Comparison of ENCODE assay signal across 11 cellular contexts in the genomic region with DNA sequence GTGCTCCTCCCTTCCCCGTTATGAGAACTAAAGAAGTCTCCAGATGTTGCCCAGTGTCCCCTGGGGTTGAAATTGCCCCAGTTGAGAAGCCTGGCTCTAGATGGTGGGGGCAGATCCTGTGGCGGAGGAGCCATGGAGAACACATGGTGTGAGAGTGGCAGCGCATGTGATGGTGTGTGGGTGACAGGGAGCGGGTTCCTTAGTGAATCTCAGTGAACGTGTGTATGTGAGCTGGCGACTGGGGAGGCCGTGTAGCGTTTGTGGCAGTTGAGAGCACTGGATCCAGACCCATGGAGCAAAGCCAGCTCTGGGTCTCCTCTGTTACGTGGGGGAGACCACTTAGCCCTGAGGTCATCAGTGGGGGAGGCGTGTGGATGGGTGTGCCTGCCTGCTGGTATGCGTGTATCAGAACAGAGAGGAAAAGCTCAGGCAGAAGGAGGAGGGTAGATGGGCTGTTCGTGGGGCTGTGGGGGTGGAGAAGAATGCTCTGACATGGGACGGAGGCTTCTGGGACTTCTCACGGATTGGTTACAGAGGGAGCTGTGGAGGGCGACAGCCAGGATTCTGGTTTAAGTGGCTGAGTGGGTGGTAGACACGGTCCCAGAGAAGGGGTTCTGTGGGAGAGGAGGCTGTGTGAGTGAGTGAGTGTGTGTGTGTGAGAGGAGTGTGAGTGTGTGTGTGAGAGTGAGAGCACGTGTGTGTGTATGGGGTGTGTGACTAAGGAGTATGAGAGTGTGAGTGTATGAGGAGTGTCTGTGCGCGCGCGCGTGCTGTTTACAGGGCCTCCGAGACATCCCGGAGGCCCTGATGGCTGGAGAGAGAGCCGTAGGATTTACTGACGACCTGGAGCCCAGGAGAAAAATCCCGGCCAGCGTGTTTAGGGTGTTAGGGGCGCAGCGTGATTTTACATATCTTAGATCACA.
DNase-seq lines count a peak whose midpoint lies in the region; ATAC-seq, FAIRE-seq and TF ChIP-seq lines count a peak whose summit lies in the region.
"Had no signal": no experiment of that assay in that cellular context is flagged by ENCODE, and none has a peak within 500 bp of the region (broad histone marks: within the 10 kb centered on the region; RNA-seq: fewer than 3 reads in every experiment).

No MANE protein-coding gene starts in this region.

- in situ Hi-C loops in GM23248 (cut with MboI) (no loop called here), K562 (cut with MboI) (no loop called here)

- H3K4me1 ChIP-seq in GM23248 (ENCODE audit: insufficient read depth) (peaks cover 9% of the 10 kb centered on the region), K562 (replicated peaks in 1 of 2; ENCODE audit: control insufficient read depth in 2 of 2, insufficient read depth in 2 of 2, low read length in 2 of 2) (no peaks in the 10 kb centered on the region; a peak in 1 of 5 replicates), skeletal muscle satellite cell (ENCODE audit: control insufficient read depth, insufficient read depth, low read length) (peaks cover 42% of the 10 kb centered on the region)

- DNase-seq in GM23248, result no peak
- peak in 2 of 4 experiments; percentile 16 to 17 for DNase-seq in K562 (ENCODE audit: extremely low read depth in 1 of 4, low spot score in 3 of 4)
- DNase-seq in memory B cell (ENCODE audit: low spot score in 2 of 2), result no peak
- DNase-seq in hepatic stellate cell (ENCODE audit: low spot score), result no peak
- DNase-seq in stimulated activated CD4-positive, alpha-beta T cell treated with anti-CD3 and anti-CD28 coated beads, Interleukin-4, amount 100 ng/mL, for 4 hours, result no peak
- DNase-seq: cortex of kidney, esophagus squamous epithelium, substantia nigra had no signal

- no peak overlapping the region for H2AFZ ChIP-seq in GM23248
- H2AFZ ChIP-seq in K562 (ENCODE audit: low read depth, low read length), result no peak overlapping the region

- H4K20me1 ChIP-seq in GM23248 (ENCODE audit: insufficient read depth) (no peaks in the 10 kb centered on the region), K562 (replicated peaks; ENCODE audit: control insufficient read depth, insufficient read depth, low read length) (peaks cover 22% of the 10 kb centered on the region)

- CTCF ChIA-PET in K562 (lab: Yijun Ruan, JAX; ENCODE audit: low intra/inter-chr PET ratio), result no interaction called here

- TF ChIP-seq RAD21 in K562 (CRISPR knock-in tag; conservative IDR thresholded peaks at IDR 0.05 in 1 of 2, IDR thresholded peaks at IDR 0.05 in 1 of 2), result no peak

- H3K9me2 ChIP-seq in GM23248 (ENCODE audit: insufficient read depth), result no peaks in the 10 kb centered on the region

- BruUV-seq in K562 (replicated peaks; lab: Mats Ljungman, UMichigan), result no TSS peak

- POLR2A ChIA-PET in K562 (lab: Yijun Ruan, JAX), result interaction anchor here (0.7 to 1.0 kb wide), 3 partner anchors 9 to 15 kb away, joined by 3 to 4 read pairs (median 3); no protein-coding TSS in a partner anchor

- H3K4me3 ChIP-seq in GM23248 (no peak overlapping the region), K562 (no peak overlapping the region), skeletal muscle satellite cell (ENCODE audit: low read length) (peak overlapping the region; percentile 13)
- H3K4me3 ChIP-seq: esophagus squamous epithelium had no signal

- H3K4me3 Mint-ChIP-seq in memory B cell, result no peak overlapping the region
- H3K4me3 Mint-ChIP-seq: activated naive CD4-positive, alpha-beta T cell treated with anti-CD3 and anti-CD28 coated beads, Interleukin-2, amount 50 U/mL, for 24 hours had no signal

- no peaks in the 10 kb centered on the region for H3K9me1 ChIP-seq in K562 (ENCODE audit: control insufficient read depth, insufficient read depth, low read length)

- 95% methylated on average over 27 to 30 of the region's 30 CpGs for WGBS in GM23248 (ENCODE audit: low coverage in 1 of 2, low lambda C conversion rate in 2 of 2, missing lambda C conversion rate in 2 of 2), 2 experiments
- WGBS in K562 (ENCODE audit: insufficient coverage, low coverage, missing lambda C conversion rate), result 30% methylated on average over 25 of the region's 30 CpGs

- H3K36me3 ChIP-seq in GM23248 (ENCODE audit: low read depth) (no peaks in the 10 kb centered on the region), K562 (ENCODE audit: control insufficient read depth, insufficient read depth, low read length) (no peaks in the 10 kb centered on the region), skeletal muscle satellite cell (ENCODE audit: insufficient read depth, low read length) (no peaks in the 10 kb centered on the region)

- H3K9me3 ChIP-seq in GM23248 (ENCODE audit: low read depth) (no peaks in the 10 kb centered on the region), K562 (replicated peaks; ENCODE audit: control insufficient read depth, insufficient read depth, low read depth, low read length) (no peaks in the 10 kb centered on the region), skeletal muscle satellite cell (replicated peaks; ENCODE audit: low read length) (no peaks in the 10 kb centered on the region)
- H3K9me3 ChIP-seq: esophagus squamous epithelium had no signal

- no peak overlapping the region for H3K9ac ChIP-seq in GM23248
- peak overlapping the region in 1 of 2 experiments; percentile 71; a peak in 1 of 4 replicates for H3K9ac ChIP-seq in K562 (ENCODE audit: insufficient read depth in 1 of 2, low read depth in 2 of 2, low read length in 2 of 2)
- H3K9ac ChIP-seq in skeletal muscle satellite cell (ENCODE audit: low read depth, low read length), result peak overlapping the region; percentile 58

- TF ChIP-seq CTCF in K562 (IDR thresholded peaks at IDR 0.05 in 2 of 3, conservative IDR thresholded peaks at IDR 0.05 in 1 of 3; ENCODE audit: insufficient read depth in 2 of 3, low read depth in 1 of 3, low read length in 3 of 3), result no peak

- intact Hi-C loops in K562 (cut with micrococcal nuclease), result loop anchor here (10.0 kb wide), 1 partner anchor 76 kb away; no protein-coding TSS in a partner anchor

- no peak for TF ChIP-seq POLR2A in K562 (conservative IDR thresholded peaks at IDR 0.05)

- 0 out of 2 replicates have a peak overlapping the region, but pooled peaks have one; percentile 13 for H3K27ac ChIP-seq in GM23248
- H3K27ac ChIP-seq in K562 (ENCODE audit: extremely low read depth, low read depth, low read length), result no peak overlapping the region
- H3K27ac ChIP-seq: esophagus squamous epithelium had no signal

- H3K79me2 ChIP-seq in GM23248 (ENCODE audit: insufficient read depth) (no peaks in the 10 kb centered on the region), K562 (ENCODE audit: control insufficient read depth, insufficient read depth, low read length) (no peaks in the 10 kb centered on the region)

- no peaks in the 10 kb centered on the region for H3K27me3 ChIP-seq in GM23248 (replicated peaks; ENCODE audit: insufficient read depth)
- peaks cover 0 to 20% of the 10 kb centered on the region in 2 experiments; a peak in 3 of 5 replicates for H3K27me3 ChIP-seq in K562 (ENCODE audit: control insufficient read depth in 2 of 2, insufficient read depth in 2 of 2, low read length in 2 of 2)
- no peaks in the 10 kb centered on the region for H3K27me3 ChIP-seq in skeletal muscle satellite cell (ENCODE audit: control insufficient read depth, insufficient read depth, low read length)
- H3K27me3 ChIP-seq: esophagus squamous epithelium had no signal

- H3K27ac Mint-ChIP-seq in memory B cell, result peak overlapping the region; percentile 22
- H3K27ac Mint-ChIP-seq: activated naive CD4-positive, alpha-beta T cell treated with anti-CD3 and anti-CD28 coated beads, Interleukin-2, amount 50 U/mL, for 24 hours had no signal

- FAIRE-seq in K562 (lab: Jason Lieb, UNC), result no peak

- H3F3A ChIP-seq in GM23248 (ENCODE audit: insufficient read depth), result 0 out of 2 replicates have a peak, but pooled peaks cover 7% of the 10 kb centered on the region

- H3K27me3 Mint-ChIP-seq in memory B cell, result no peaks in the 10 kb centered on the region
- H3K27me3 Mint-ChIP-seq: activated naive CD4-positive, alpha-beta T cell treated with anti-CD3 and anti-CD28 coated beads, Interleukin-2, amount 50 U/mL, for 24 hours had no signal

- ATAC-seq in K562 (no peak), memory B cell (ENCODE audit: low read depth) (no peak), GM19395 (IDR thresholded peaks at IDR 0.05; ENCODE audit: unreplicated experiment) (no peak)

- no peak for TF ChIP-seq EP300 in K562 (IDR thresholded peaks at IDR 0.05; ENCODE audit: low read length)

- peaks cover 27% of the 10 kb centered on the region for H3K36me3 Mint-ChIP-seq in memory B cell

- no peaks in the 10 kb centered on the region for H3K9me3 Mint-ChIP-seq in memory B cell
- H3K9me3 Mint-ChIP-seq: activated naive CD4-positive, alpha-beta T cell treated with anti-CD3 and anti-CD28 coated beads, Interleukin-2, amount 50 U/mL, for 24 hours had no signal

- peaks cover 18% of the 10 kb centered on the region for H3K4me1 Mint-ChIP-seq in memory B cell

- H3K4me2 ChIP-seq in GM23248 (ENCODE audit: unreplicated experiment) (no peak overlapping the region), K562 (ENCODE audit: insufficient read depth, low read length) (no peak overlapping the region), skeletal muscle satellite cell (ENCODE audit: low read length) (peak overlapping the region; percentile 38)

TF ChIP-seq in K562, 482 proteins besides CTCF, POLR2A, EP300 and RAD21:
- peak; percentile 35; the same call in 1 of the 2 replicates for TF ChIP-seq EGR1 (conservative IDR thresholded peaks at IDR 0.05)
- no peak for TF ChIP-seq XRCC3 (IDR thresholded peaks at IDR 0.05)
- no peak for TF ChIP-seq SMARCE1 (IDR thresholded peaks at IDR 0.05)
